Comparison of ENCODE assay signal across 27 cellular contexts in the genomic region with DNA sequence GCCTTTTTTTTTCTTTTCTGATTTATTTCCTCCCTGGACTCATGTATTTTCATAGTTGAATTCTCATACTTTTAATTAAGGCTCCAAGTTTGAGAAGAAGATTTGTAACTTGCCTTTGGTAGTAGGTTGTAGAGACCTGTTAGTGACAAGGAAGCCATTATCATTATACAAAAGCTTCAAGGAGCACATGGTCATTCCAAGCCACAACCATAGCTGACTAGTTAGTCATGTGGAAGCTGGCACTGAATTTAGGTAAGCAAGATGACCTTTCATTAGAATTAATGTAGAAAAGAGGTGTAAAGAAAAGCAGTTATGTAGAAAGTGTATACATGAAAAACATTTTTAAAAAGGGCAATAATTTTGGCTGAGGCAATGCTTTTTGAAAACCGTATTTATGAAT.
DNase-seq lines count a peak whose midpoint lies in the region; ATAC-seq and FAIRE-seq lines count a peak whose summit lies in the region.
"Had no signal": no experiment of that assay in that cellular context is flagged by ENCODE, and none has a peak within 500 bp of the region (broad histone marks: within the 10 kb centered on the region; RNA-seq: fewer than 3 reads in every experiment).

No MANE protein-coding gene starts in this region.

- H3K9me3 ChIP-seq in GM23248 (ENCODE audit: low read depth) (no peaks in the 10 kb centered on the region), small intestine (ENCODE audit: control insufficient read depth, low read depth) (no peaks in the 10 kb centered on the region)
- H3K9me3 ChIP-seq: right lobe of liver had no signal

- H3K4me1 ChIP-seq in GM23248 (ENCODE audit: insufficient read depth) (peaks cover 11% of the 10 kb centered on the region; the same call in 1 of the 2 replicates), small intestine (ENCODE audit: control insufficient read depth in 2 of 2, insufficient read depth in 1 of 2, low read depth in 1 of 2, low read length in 1 of 2) (no peaks in the 10 kb centered on the region)

- H4K20me1 ChIP-seq in GM23248 (ENCODE audit: insufficient read depth): no peaks in the 10 kb centered on the region

- no peaks in the 10 kb centered on the region for H3K36me3 ChIP-seq in GM23248 (ENCODE audit: low read depth)
- H3K36me3 ChIP-seq in small intestine (ENCODE audit: control insufficient read depth in 2 of 2, insufficient read depth in 2 of 2, low read length in 2 of 2): no peaks in the 10 kb centered on the region
- H3K36me3 ChIP-seq: right lobe of liver had no signal

- ATAC-seq in HG03135 (IDR thresholded peaks at IDR 0.05; ENCODE audit: unreplicated experiment): no peak
- ATAC-seq: left ventricle myocardium superior; natural killer cell treated with Interleukin-12 subunit alpha and Interleukin-12 subunit beta and Interleukin-15 and Interleukin-18, amount 100 ng/mL, for 72 hours; right lobe of liver had no signal

- no peaks in the 10 kb centered on the region for H3K79me2 ChIP-seq in GM23248 (ENCODE audit: insufficient read depth)

- H3K9ac ChIP-seq in GM23248: no peak overlapping the region
- H3K9ac ChIP-seq: KMS-11 had no signal

- H3K27ac ChIP-seq in GM23248 (no peak overlapping the region), small intestine (ENCODE audit: low read depth in 1 of 2, low read length in 1 of 2) (no peak overlapping the region)
- H3K27ac ChIP-seq: C4-2B, KMS-11, right lobe of liver, VCaP had no signal

- 42 to 50% methylated on average over 1 of the region's 1 CpG for WGBS in GM23248 (ENCODE audit: low coverage in 1 of 2, low lambda C conversion rate in 2 of 2, missing lambda C conversion rate in 2 of 2), 2 experiments
- whole genome bisulfite sequencing in small intestine, 3 donors: 80 to 86% (median 81%) methylated on average over 1 of the region's 1 CpG

- FAIRE-seq in small intestine (lab: Jason Lieb, UNC): no peak
- FAIRE-seq: endothelial cell of umbilical vein, HTR-8/SVneo, RCC 7860 had no signal

- H2AFZ ChIP-seq in GM23248: no peak overlapping the region

- in situ Hi-C loops in GM23248 (cut with MboI): no loop called here

- peak overlapping the region; percentile 1 for H3K4me2 ChIP-seq in GM23248 (ENCODE audit: unreplicated experiment)
- H3K4me2 ChIP-seq: KMS-11 had no signal

- no peaks in the 10 kb centered on the region for H3K27me3 ChIP-seq in GM23248 (replicated peaks; ENCODE audit: insufficient read depth)
- H3K27me3 ChIP-seq in small intestine (ENCODE audit: control insufficient read depth in 2 of 2, insufficient read depth in 2 of 2, low read length in 2 of 2): no peaks in the 10 kb centered on the region

- H3K4me3 ChIP-seq in GM23248 (no peak overlapping the region), small intestine (ENCODE audit: low read depth in 1 of 2, low read length in 2 of 2) (no peak overlapping the region)
- H3K4me3 ChIP-seq: right lobe of liver had no signal

- no peaks in the 10 kb centered on the region for H3F3A ChIP-seq in GM23248 (ENCODE audit: insufficient read depth)

- H3K9me2 ChIP-seq in GM23248 (ENCODE audit: insufficient read depth): no peaks in the 10 kb centered on the region

- DNase-seq in GM23248 (peak; percentile 58), NCI-H446 treated with DMSO at 0.1 percent for 48 hours (lab: John Stamatoyannopoulos, UW) (peak; percentile 48), astrocyte of the hippocampus (ENCODE audit: low read depth, low spot score) (peak; percentile 87), iris pigment epithelial cell (ENCODE audit: low read depth) (peak; percentile 10), KG1 (lab: John Stamatoyannopoulos, UW) (no peak), anterior cingulate cortex (lab: John Stamatoyannopoulos, UW) (no peak), small intestine (no peak)
- DNase-seq: activated CD4-positive, alpha-beta T cell treated with anti-CD3 and anti-CD28 coated beads, Interleukin-2, amount 10 ng/mL, durations not matched to agents 7 days and 5 days; activated naive CD4-positive, alpha-beta T cell treated with anti-CD3 and anti-CD28 coated beads for 36 hours; activated T-cell treated with anti-CD3 and anti-CD28 coated beads, Interleukin-2, amount 50 U/mL, for 48 hours; cerebellar nuclear complex; EL; foreskin melanocyte; hippocampal formation; left ventricle myocardium superior; MV-4-11; NCI-H146; NCI-H524; right lobe of liver had no signal

Comparison
In these comparisons a context has a peak if more than half of its experiments do, and no peak if none do; other contexts are left out.
1. DNase-seq: peak in GM23248 (single experiment), NCI-H446 treated with DMSO at 0.1 percent for 48 hours (single experiment), astrocyte of the hippocampus (single experiment) and iris pigment epithelial cell (single experiment); none in KG1 (single experiment), anterior cingulate cortex (0 of 58) and small intestine (single experiment).